In genomic region chr18:47151457-47151856, GRCh38 we compare ENCODE assay signal across 8 cellular contexts. TPM values are rescaled to one million over a fixed set of nuclear protein-coding genes. Genes with fewer than 3 reads are reported as not detected.
DNase-seq lines count a peak whose midpoint lies in the region; ATAC-seq, FAIRE-seq and TF ChIP-seq lines count a peak whose summit lies in the region.

No MANE protein-coding gene starts in this region.

- CTCF ChIA-PET in A549 (lab: Yijun Ruan, JAX) = interaction anchor here (1.0 kb wide), 1 partner anchor 53 kb away, joined by 3 read pairs; no protein-coding TSS in a partner anchor
- CTCF ChIA-PET in activated CD4-positive, alpha-beta memory T cell treated with anti-CD3 and anti-CD28 coated beads, Interleukin-2, amount 10 ng/mL, durations not matched to agents 7 days and 5 days (lab: Charles Lee) = interaction anchor here (0.7 to 1.2 kb wide), 2 partner anchors 46 to 54 kb away, joined by 4 read pairs; no protein-coding TSS in a partner anchor

- no peaks in the 10 kb centered on the region for H3K9me3 Mint-ChIP-seq in HFFc6
- H3K9me3 Mint-ChIP-seq in activated CD4-positive, alpha-beta memory T cell treated with anti-CD3 and anti-CD28 coated beads, Interleukin-2, amount 10 ng/mL, durations not matched to agents 7 days and 5 days = no peaks in the 10 kb centered on the region

- no peaks in the 10 kb centered on the region for H3K27me3 Mint-ChIP-seq in HFFc6 (ENCODE audit: insufficient read depth)
- no peaks in the 10 kb centered on the region for H3K27me3 Mint-ChIP-seq in activated CD4-positive, alpha-beta memory T cell treated with anti-CD3 and anti-CD28 coated beads, Interleukin-2, amount 10 ng/mL, durations not matched to agents 7 days and 5 days

- H3K27ac ChIP-seq in A549 (peak overlapping the region; percentile 79 to 87; a peak in 5 of 6 replicates), kidney (ENCODE audit: low read depth in 2 of 2, low read length in 2 of 2) (no peak overlapping the region)

- TF ChIP-seq POLR2A in A549 (IDR thresholded peaks at IDR 0.05; ENCODE audit: low read length) = no peak

- POLR2A ChIA-PET in A549 (lab: Yijun Ruan, JAX) = no interaction called here
- POLR2A ChIA-PET in activated CD4-positive, alpha-beta memory T cell treated with anti-CD3 and anti-CD28 coated beads, Interleukin-2, amount 10 ng/mL, durations not matched to agents 7 days and 5 days (lab: Charles Lee) = interaction anchor here (1.2 to 1.4 kb wide), 4 partner anchors 11 to 23 kb away, joined by 3 to 4 read pairs (median 3); no protein-coding TSS in a partner anchor

- peaks cover 17% of the 10 kb centered on the region; the same call in 1 of the 2 replicates for H3K36me3 Mint-ChIP-seq in HFFc6 (ENCODE audit: low read depth)
- H3K36me3 Mint-ChIP-seq in activated CD4-positive, alpha-beta memory T cell treated with anti-CD3 and anti-CD28 coated beads, Interleukin-2, amount 10 ng/mL, durations not matched to agents 7 days and 5 days (ENCODE audit: low read depth) = peaks cover 18% of the 10 kb centered on the region

- DNase-seq in A549 (ENCODE audit: low read depth in 1 of 2, low spot score in 1 of 2) (no peak), HFFc6 (no peak), kidney (no peak), frontal cortex (ENCODE audit: low spot score in 2 of 2) (no peak), HPDE6-E6E7 (ENCODE audit: extremely low spot score) (no peak)
- DNase-seq in activated CD4-positive, alpha-beta memory T cell treated with anti-CD3 and anti-CD28 coated beads, Interleukin-2, amount 10 ng/mL, durations not matched to agents 7 days and 5 days = no peak

- no peak overlapping the region; the same call in 1 of the 3 replicates for H3K4me3 ChIP-seq in A549
- H3K4me3 ChIP-seq in kidney (ENCODE audit: low read length in 2 of 2) = peak overlapping the region; percentile 98 to 99

- H3K4me3 Mint-ChIP-seq in HFFc6 = peak overlapping the region; percentile 94
- peak overlapping the region; percentile 92 for H3K4me3 Mint-ChIP-seq in activated CD4-positive, alpha-beta memory T cell treated with anti-CD3 and anti-CD28 coated beads, Interleukin-2, amount 10 ng/mL, durations not matched to agents 7 days and 5 days

- peaks cover 38% of the 10 kb centered on the region for H3K4me1 Mint-ChIP-seq in HFFc6 (ENCODE audit: low read depth)
- H3K4me1 Mint-ChIP-seq in activated CD4-positive, alpha-beta memory T cell treated with anti-CD3 and anti-CD28 coated beads, Interleukin-2, amount 10 ng/mL, durations not matched to agents 7 days and 5 days = peaks cover 28% of the 10 kb centered on the region

- no peak for FAIRE-seq in A549 (lab: Jason Lieb, UNC)
- FAIRE-seq in kidney (lab: Jason Lieb, UNC) = no peak
- FAIRE-seq in frontal cortex (lab: Jason Lieb, UNC) = no peak

- TF ChIP-seq EP300 in A549 (IDR thresholded peaks at IDR 0.05) = no peak

- H3K36me3 ChIP-seq in kidney (ENCODE audit: control insufficient read depth in 1 of 2, insufficient read depth in 2 of 2, low read length in 2 of 2) = no peaks in the 10 kb centered on the region

- peak overlapping the region; percentile 80 for H3K4me2 ChIP-seq in A549

- H3K9ac ChIP-seq in kidney (ENCODE audit: low read length in 2 of 2) = no peak overlapping the region

- TF ChIP-seq RAD21 in A549 (conservative IDR thresholded peaks at IDR 0.05 in 1 of 2, IDR thresholded peaks at IDR 0.05 in 1 of 2) = no peak

- no peak for TF ChIP-seq CTCF in A549 (IDR thresholded peaks at IDR 0.05)
- TF ChIP-seq CTCF in HFFc6 (IDR thresholded peaks at IDR 0.05) = no peak
- no peak for TF ChIP-seq CTCF in kidney (IDR thresholded peaks at IDR 0.05; ENCODE audit: borderline replicate concordance, extremely low read depth, insufficient read depth)

- H3K4me1 ChIP-seq in A549 = peaks cover 8% of the 10 kb centered on the region; the same call in 1 of the 3 replicates
- peaks cover 9 to 15% of the 10 kb centered on the region in 2 donors for H3K4me1 ChIP-seq in kidney (ENCODE audit: control insufficient read depth in 1 of 2, insufficient read depth in 1 of 2, low read depth in 1 of 2, low read length in 2 of 2)

- ATAC-seq in A549 = no peak
- no peak for ATAC-seq in HG03521 (IDR thresholded peaks at IDR 0.05; ENCODE audit: unreplicated experiment)
- ATAC-seq in HG02623 (IDR thresholded peaks at IDR 0.05; ENCODE audit: unreplicated experiment) = no peak

- intact Hi-C loops in kidney (cut with DNase I) = no loop called here

- H3K9me3 ChIP-seq in A549 (no peaks in the 10 kb centered on the region), kidney (ENCODE audit: control insufficient read depth in 1 of 2, low read length in 2 of 2) (no peaks in the 10 kb centered on the region)

- peak overlapping the region; percentile 93 for H3K27ac Mint-ChIP-seq in HFFc6
- peak overlapping the region; percentile 87 for H3K27ac Mint-ChIP-seq in activated CD4-positive, alpha-beta memory T cell treated with anti-CD3 and anti-CD28 coated beads, Interleukin-2, amount 10 ng/mL, durations not matched to agents 7 days and 5 days

TF ChIP-seq in A549, 52 proteins besides CTCF, POLR2A, EP300 and RAD21 (continues in another document):
- TF ChIP-seq, protein P1, sequence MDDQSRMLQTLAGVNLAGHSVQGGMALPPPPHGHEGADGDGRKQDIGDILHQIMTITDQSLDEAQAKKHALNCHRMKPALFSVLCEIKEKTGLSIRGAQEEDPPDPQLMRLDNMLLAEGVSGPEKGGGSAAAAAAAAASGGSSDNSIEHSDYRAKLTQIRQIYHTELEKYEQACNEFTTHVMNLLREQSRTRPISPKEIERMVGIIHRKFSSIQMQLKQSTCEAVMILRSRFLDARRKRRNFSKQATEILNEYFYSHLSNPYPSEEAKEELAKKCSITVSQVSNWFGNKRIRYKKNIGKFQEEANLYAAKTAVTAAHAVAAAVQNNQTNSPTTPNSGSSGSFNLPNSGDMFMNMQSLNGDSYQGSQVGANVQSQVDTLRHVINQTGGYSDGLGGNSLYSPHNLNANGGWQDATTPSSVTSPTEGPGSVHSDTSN (IDR thresholded peaks at IDR 0.05) = no peak
- TF ChIP-seq FOSB (CRISPR knock-in tag; IDR thresholded peaks at IDR 0.05) (no peak), CEBPB (IDR thresholded peaks at IDR 0.05) (no peak), ESRRA (IDR thresholded peaks at IDR 0.05; ENCODE audit: borderline replicate concordance, low read length) (no peak), EHMT2 (IDR thresholded peaks at IDR 0.05; ENCODE audit: low read depth) (no peak), MAX (IDR thresholded peaks at IDR 0.05) (no peak)
- TF ChIP-seq, protein P2, sequence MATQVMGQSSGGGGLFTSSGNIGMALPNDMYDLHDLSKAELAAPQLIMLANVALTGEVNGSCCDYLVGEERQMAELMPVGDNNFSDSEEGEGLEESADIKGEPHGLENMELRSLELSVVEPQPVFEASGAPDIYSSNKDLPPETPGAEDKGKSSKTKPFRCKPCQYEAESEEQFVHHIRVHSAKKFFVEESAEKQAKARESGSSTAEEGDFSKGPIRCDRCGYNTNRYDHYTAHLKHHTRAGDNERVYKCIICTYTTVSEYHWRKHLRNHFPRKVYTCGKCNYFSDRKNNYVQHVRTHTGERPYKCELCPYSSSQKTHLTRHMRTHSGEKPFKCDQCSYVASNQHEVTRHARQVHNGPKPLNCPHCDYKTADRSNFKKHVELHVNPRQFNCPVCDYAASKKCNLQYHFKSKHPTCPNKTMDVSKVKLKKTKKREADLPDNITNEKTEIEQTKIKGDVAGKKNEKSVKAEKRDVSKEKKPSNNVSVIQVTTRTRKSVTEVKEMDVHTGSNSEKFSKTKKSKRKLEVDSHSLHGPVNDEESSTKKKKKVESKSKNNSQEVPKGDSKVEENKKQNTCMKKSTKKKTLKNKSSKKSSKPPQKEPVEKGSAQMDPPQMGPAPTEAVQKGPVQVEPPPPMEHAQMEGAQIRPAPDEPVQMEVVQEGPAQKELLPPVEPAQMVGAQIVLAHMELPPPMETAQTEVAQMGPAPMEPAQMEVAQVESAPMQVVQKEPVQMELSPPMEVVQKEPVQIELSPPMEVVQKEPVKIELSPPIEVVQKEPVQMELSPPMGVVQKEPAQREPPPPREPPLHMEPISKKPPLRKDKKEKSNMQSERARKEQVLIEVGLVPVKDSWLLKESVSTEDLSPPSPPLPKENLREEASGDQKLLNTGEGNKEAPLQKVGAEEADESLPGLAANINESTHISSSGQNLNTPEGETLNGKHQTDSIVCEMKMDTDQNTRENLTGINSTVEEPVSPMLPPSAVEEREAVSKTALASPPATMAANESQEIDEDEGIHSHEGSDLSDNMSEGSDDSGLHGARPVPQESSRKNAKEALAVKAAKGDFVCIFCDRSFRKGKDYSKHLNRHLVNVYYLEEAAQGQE (IDR thresholded peaks at IDR 0.05) = no peak

RNA-seq across cellular contexts. Expression of gene HDHD2, which starts 1.2 kb away (rescaled TPM):
- polyA plus RNA-seq in A549 (2011; rRNA removed) (12.0 and 20.0 TPM in 2 replicates), A549 (2017; fragmentation: RNase III; extraction: RNeasy Plus Mini Kit Qiagen cat#74134 plus additional on column Dnase treatment) (16.1 to 18.0 TPM (median 16.7 TPM) in 3 replicates), kidney (ENCODE audit: insufficient read depth, low read depth, low replicate concordance) (46.2 TPM)
- 3.4 and 4.0 TPM in 2 replicates for polyA plus RNA-seq in A549 (2012; cell fraction: cytosol; rRNA removed)
- polyA plus RNA-seq in A549 (2012; cell fraction: nucleus; rRNA removed) = 3.0 and 3.1 TPM in 2 replicates
- polyA minus RNA-seq in A549 (2011; rRNA and poly(A)+ RNA removed) = 12.1 and 13.5 TPM in 2 replicates
- 10 to 100 TPM; 22.1 to 27.6 (median 23.3) TPM for total RNA-seq in HFFc6 (2021; fragmentation: NEBNext Ultra II Directional; extraction: Animal tissue kit (Norgen Biotek cat#: 25700))
- total RNA-seq in activated CD4-positive, alpha-beta memory T cell treated with anti-CD3 and anti-CD28 coated beads, Interleukin-2, amount 10 ng/mL, durations not matched to agents 7 days and 5 days = 10 to 100 TPM; 35.2 to 38.1 TPM
- total RNA-seq in kidney (41.0 TPM), frontal cortex (23.6 TPM)

RNA-seq across cellular contexts. Expression of gene IER3IP1, which starts 24.7 kb away (rescaled TPM):
- polyA plus RNA-seq in A549 (2011; rRNA removed) (15.8 and 24.5 TPM in 2 replicates), A549 (2017; fragmentation: RNase III; extraction: RNeasy Plus Mini Kit Qiagen cat#74134 plus additional on column Dnase treatment) (25.1 to 29.0 TPM (median 28.0 TPM) in 3 replicates), kidney (ENCODE audit: insufficient read depth, low read depth, low replicate concordance) (31.9 TPM)
- polyA plus RNA-seq in A549 (2012; cell fraction: cytosol; rRNA removed) = 9.7 and 10.7 TPM in 2 replicates
- 1.4 and 1.9 TPM in 2 replicates for polyA plus RNA-seq in A549 (2012; cell fraction: nucleus; rRNA removed)
- 4.3 and 7.4 TPM in 2 replicates for polyA minus RNA-seq in A549 (2011; rRNA and poly(A)+ RNA removed)
- total RNA-seq in HFFc6 (2021; fragmentation: NEBNext Ultra II Directional; extraction: Animal tissue kit (Norgen Biotek cat#: 25700)) = 10 to 100 TPM; 15.0 to 20.0 (median 18.3) TPM
- total RNA-seq in activated CD4-positive, alpha-beta memory T cell treated with anti-CD3 and anti-CD28 coated beads, Interleukin-2, amount 10 ng/mL, durations not matched to agents 7 days and 5 days = 10 to 100 TPM; 10.0 to 10.1 TPM
- total RNA-seq in kidney (14.4 TPM), frontal cortex (21.6 TPM)

Comparison
In these comparisons a context has a peak if more than half of its experiments do, and no peak if none do; other contexts are left out.
1. H3K27ac ChIP-seq: peak in A549 (2 of 2); none in kidney (0 of 2).